In genomic region chr12:102917026-102917787, GRCh38 we compare ENCODE assay signal across 1 cellular context.
A peak's percentile ranks its signal among the peaks of the same experiment; 100 is the strongest.
TF ChIP-seq lines count a peak whose summit lies in the region.

PAH (minus strand) TSS chr12:102917244; CDS start chr12:102917130, 114 bp downstream.

TF ChIP-seq in HepG2, 621 proteins besides CTCF, POLR2A, EP300 and RAD21 (continued from another document and continues in another):
- TF ChIP-seq ZNF407 (CRISPR knock-in tag; IDR thresholded peaks at IDR 0.05; ENCODE audit: not compliant biosample characterization) = peak; percentile 64
- TF ChIP-seq EZH2 (conservative IDR thresholded peaks at IDR 0.05; ENCODE audit: low read depth, low read length) = no peak
- TF ChIP-seq ZBTB25 (CRISPR knock-in tag; IDR thresholded peaks at IDR 0.05) = no peak; the same call in 1 of the 2 replicates
- no peak for TF ChIP-seq ZNF678 (CRISPR knock-in tag; IDR thresholded peaks at IDR 0.05)
- no peak for TF ChIP-seq ZBTB39 (CRISPR knock-in tag; IDR thresholded peaks at IDR 0.05)
- no peak for TF ChIP-seq ZNF782 (CRISPR knock-in tag; IDR thresholded peaks at IDR 0.05; ENCODE audit: borderline replicate concordance)
- TF ChIP-seq PHB2 (IDR thresholded peaks at IDR 0.05; ENCODE audit: partially characterized antibody) = no peak
- no peak for TF ChIP-seq NPAS2 (CRISPR knock-in tag; IDR thresholded peaks at IDR 0.05; ENCODE audit: borderline replicate concordance)
- peak; percentile 58 for TF ChIP-seq SRSF1 (optimal IDR thresholded peaks at IDR 0.05; ENCODE audit: low read depth, low read length)
- no peak for TF ChIP-seq NFE2L2 (IDR thresholded peaks at IDR 0.05; ENCODE audit: low read length)
- no peak for TF ChIP-seq ZSCAN25 (CRISPR knock-in tag; IDR thresholded peaks at IDR 0.05)
- peak; percentile 53; the same call in 1 of the 2 replicates for TF ChIP-seq ZFY (CRISPR knock-in tag; IDR thresholded peaks at IDR 0.05)
- no peak; the same call in none of the 2 replicates for TF ChIP-seq ZNF691 (CRISPR knock-in tag; IDR thresholded peaks at IDR 0.05; ENCODE audit: borderline replicate concordance, low read depth)
- peak; percentile 92 for TF ChIP-seq HDAC1 (CRISPR knock-in tag; IDR thresholded peaks at IDR 0.05)
- TF ChIP-seq ONECUT2 (CRISPR knock-in tag; IDR thresholded peaks at IDR 0.05) = no peak
- no peak for TF ChIP-seq SMAD9 (CRISPR knock-in tag; IDR thresholded peaks at IDR 0.05)
- TF ChIP-seq MAFG (CRISPR knock-in tag; IDR thresholded peaks at IDR 0.05) = no peak
- no peak for TF ChIP-seq USF2 (IDR thresholded peaks at IDR 0.05; ENCODE audit: low read depth, low read length)
- TF ChIP-seq USF2 (CRISPR knock-in tag; IDR thresholded peaks at IDR 0.05; ENCODE audit: borderline replicate concordance) = peak; percentile 67
- TF ChIP-seq MAFK (conservative IDR thresholded peaks at IDR 0.05 in 1 of 2, IDR thresholded peaks at IDR 0.05 in 1 of 2; ENCODE audit: low read length in 2 of 2) = no peak
- TF ChIP-seq NFKBIZ (CRISPR knock-in tag; IDR thresholded peaks at IDR 0.05) = 0 out of 2 replicates have a peak, but pooled peaks have one; percentile 51
- TF ChIP-seq ZNF788 (CRISPR knock-in tag; IDR thresholded peaks at IDR 0.05; ENCODE audit: borderline replicate concordance) = peak; percentile 94; the same call in 1 of the 2 replicates
- TF ChIP-seq RORA (CRISPR knock-in tag; IDR thresholded peaks at IDR 0.05) = no peak
- TF ChIP-seq MEIS2 (CRISPR knock-in tag; IDR thresholded peaks at IDR 0.05) = no peak
- TF ChIP-seq MIXL1 (CRISPR knock-in tag; IDR thresholded peaks at IDR 0.05) = peak; percentile 23; the same call in 1 of the 2 replicates
- no peak for TF ChIP-seq ZNF7 (CRISPR knock-in tag; IDR thresholded peaks at IDR 0.05)
- TF ChIP-seq AFF4 (CRISPR knock-in tag; IDR thresholded peaks at IDR 0.05) = peak; percentile 57; the same call in 1 of the 2 replicates
- TF ChIP-seq ETV6 (CRISPR knock-in tag; conservative IDR thresholded peaks at IDR 0.05) = no peak
- peak; percentile 15; the same call in 1 of the 2 replicates for TF ChIP-seq ZNF335 (CRISPR knock-in tag; IDR thresholded peaks at IDR 0.05)
- no peak for TF ChIP-seq ZNF773 (CRISPR knock-in tag; IDR thresholded peaks at IDR 0.05; ENCODE audit: borderline replicate concordance)
- peak; percentile 53; the same call in 1 of the 2 replicates for TF ChIP-seq ZHX1 (CRISPR knock-in tag; IDR thresholded peaks at IDR 0.05; ENCODE audit: low read depth)
- TF ChIP-seq HOXA9 (CRISPR knock-in tag; IDR thresholded peaks at IDR 0.05; ENCODE audit: borderline replicate concordance) = no peak
- TF ChIP-seq ZBTB34 (CRISPR knock-in tag; IDR thresholded peaks at IDR 0.05) = no peak
- no peak for TF ChIP-seq ZNF883 (CRISPR knock-in tag; IDR thresholded peaks at IDR 0.05; ENCODE audit: not compliant biosample characterization)
- TF ChIP-seq ZNF441 (CRISPR knock-in tag; IDR thresholded peaks at IDR 0.05; ENCODE audit: borderline replicate concordance) = no peak; the same call in 1 of the 2 replicates
- peak; percentile 83 for TF ChIP-seq PHF21A (CRISPR knock-in tag; IDR thresholded peaks at IDR 0.05)
